Comparison of ENCODE assay signal across 13 cellular contexts in genomic region chr22:48495751-48496080, GRCh38.
"Had no signal": no experiment of that assay in that cellular context is flagged by ENCODE, and none has a peak within 500 bp of the region (broad histone marks: within the 10 kb centered on the region; RNA-seq: fewer than 3 reads in every experiment).

No MANE protein-coding gene starts in this region.

- H3K36me3 ChIP-seq: gastrocnemius medialis, left lung had no signal

- H3K9me3 Mint-ChIP-seq: naive B cell, nephron had no signal

- H3K9me3 ChIP-seq: gastrocnemius medialis, left lung, psoas muscle had no signal

- H3K27ac ChIP-seq: gastrocnemius medialis, left lung, psoas muscle had no signal

- ATAC-seq: esophagus mucosa, gastrocnemius medialis, left lung, psoas muscle, sciatic nerve had no signal

- H3K4me3 Mint-ChIP-seq: naive B cell, nephron had no signal

- DNase-seq: effector memory CD4-positive, alpha-beta T cell; mesenchymal stem cell; naive B cell; stimulated activated CD4-positive, alpha-beta T cell treated with anti-CD3 and anti-CD28 coated beads, Interleukin-2, amount 100 ng/mL, for 24 hours; stimulated activated naive CD4-positive, alpha-beta T cell treated with Interleukin-2 at 50 U/mL for 16 hours; trophoblast cell had no signal

- H3K36me3 Mint-ChIP-seq: naive B cell had no signal

- H3K4me3 ChIP-seq: gastrocnemius medialis, left lung, lung, psoas muscle had no signal

- H3K27ac Mint-ChIP-seq: nephron had no signal

- H3K4me1 ChIP-seq: gastrocnemius medialis, psoas muscle had no signal
